Comparison of ENCODE assay signal across 1 cellular context in the genomic region with DNA sequence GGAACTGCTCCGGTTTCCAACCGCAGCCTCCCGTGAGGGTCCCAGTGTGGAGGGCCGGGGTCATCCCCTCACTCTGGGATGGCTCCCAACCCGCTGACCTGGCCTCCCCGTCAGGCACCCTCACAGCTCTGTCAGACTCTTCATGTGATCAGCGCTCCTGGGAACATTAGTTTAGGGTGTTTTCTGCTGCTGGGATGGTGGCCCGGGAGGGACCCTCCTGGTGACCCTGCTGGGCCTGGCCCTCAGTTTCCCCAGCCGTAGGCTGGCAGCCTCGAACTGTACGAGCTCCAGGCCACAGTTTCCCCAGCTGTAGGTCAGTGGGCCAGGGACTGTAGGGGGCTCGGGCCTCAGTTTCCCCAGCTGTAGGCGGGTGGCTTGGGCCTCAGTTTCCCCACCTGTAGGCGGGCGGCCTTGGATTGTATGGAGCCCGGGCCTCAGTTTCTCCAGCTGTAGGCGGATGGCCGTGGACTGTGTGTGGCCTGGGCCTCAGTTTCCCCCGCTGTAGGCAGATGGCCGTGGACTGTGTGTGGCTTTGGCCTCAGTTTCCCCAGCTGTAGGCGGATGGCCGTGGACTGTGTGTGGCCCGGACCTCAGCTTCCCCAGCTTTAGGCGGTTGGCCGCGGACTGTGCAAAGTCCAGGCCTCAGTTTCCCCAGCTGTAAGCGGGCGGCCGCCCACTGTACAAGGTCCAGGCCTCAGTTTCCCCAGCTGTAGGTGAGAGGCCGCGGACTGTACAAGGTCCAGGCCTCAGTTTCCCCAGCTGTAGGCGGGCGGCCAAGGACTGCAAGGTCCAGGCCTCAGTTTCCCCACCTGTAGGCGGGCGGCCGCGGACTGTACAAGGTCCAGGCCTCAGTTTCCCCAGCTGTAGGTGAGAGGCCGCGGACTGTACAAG.
TF ChIP-seq lines count a peak whose summit lies in the region.

No MANE protein-coding gene starts in this region.

TF ChIP-seq in H1, 55 proteins besides CTCF, POLR2A, EP300 and RAD21:
- TF ChIP-seq, protein P1, sequence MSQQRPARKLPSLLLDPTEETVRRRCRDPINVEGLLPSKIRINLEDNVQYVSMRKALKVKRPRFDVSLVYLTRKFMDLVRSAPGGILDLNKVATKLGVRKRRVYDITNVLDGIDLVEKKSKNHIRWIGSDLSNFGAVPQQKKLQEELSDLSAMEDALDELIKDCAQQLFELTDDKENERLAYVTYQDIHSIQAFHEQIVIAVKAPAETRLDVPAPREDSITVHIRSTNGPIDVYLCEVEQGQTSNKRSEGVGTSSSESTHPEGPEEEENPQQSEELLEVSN (IDR thresholded peaks at IDR 0.05): no peak
